Comparison of ENCODE assay signal across 39 cellular contexts in genomic region chr4:20101831-20102230, GRCh38.
"Had no signal": no experiment of that assay in that cellular context is flagged by ENCODE, and none has a peak within 500 bp of the region (broad histone marks: within the 10 kb centered on the region; RNA-seq: fewer than 3 reads in every experiment).

No MANE protein-coding gene starts in this region.

- ATAC-seq: activated naive CD4-positive, alpha-beta T cell treated with anti-CD3 and anti-CD28 coated beads, Interleukin-2, amount 50 U/mL, for 72 hours; activated naive CD8-positive, alpha-beta T cell treated with anti-CD3 and anti-CD28 coated beads, Interleukin-2, amount 50 U/mL, for 24 hours; activated T-cell treated with anti-CD3 and anti-CD28 coated beads, Interleukin-2, amount 50 U/mL, for 4 hours; activated T-cell treated with anti-CD3 and anti-CD28 coated beads, Interleukin-2, amount 50 U/mL, for 72 hours; activated T-helper 17 cell treated with anti-CD3 and anti-CD28 coated beads, Interleukin-2, amount 50 U/mL, for 72 hours; body of pancreas had no signal

- H3K36me3 Mint-ChIP-seq: activated naive CD4-positive, alpha-beta T cell treated with anti-CD3 and anti-CD28 coated beads, Interleukin-2, amount 10 ng/mL, durations not matched to agents 7 days and 5 days; activated naive CD4-positive, alpha-beta T cell treated with anti-CD3 and anti-CD28 coated beads, Interleukin-2, amount 50 U/mL, for 24 hours; activated naive CD8-positive, alpha-beta T cell; activated naive CD8-positive, alpha-beta T cell treated with anti-CD3 and anti-CD28 coated beads for 36 hours; activated naive CD8-positive, alpha-beta T cell treated with anti-CD3 and anti-CD28 coated beads, Interleukin-2, amount 10 ng/mL, durations not matched to agents 7 days and 5 days; brain had no signal

- H3K4me3 Mint-ChIP-seq: activated naive CD4-positive, alpha-beta T cell treated with anti-CD3 and anti-CD28 coated beads for 36 hours; activated naive CD4-positive, alpha-beta T cell treated with anti-CD3 and anti-CD28 coated beads, Interleukin-2, amount 10 ng/mL, durations not matched to agents 7 days and 5 days; activated naive CD4-positive, alpha-beta T cell treated with anti-CD3 and anti-CD28 coated beads, Interleukin-2, amount 50 U/mL, for 24 hours; activated naive CD8-positive, alpha-beta T cell; activated naive CD8-positive, alpha-beta T cell treated with anti-CD3 and anti-CD28 coated beads for 36 hours; activated naive CD8-positive, alpha-beta T cell treated with anti-CD3 and anti-CD28 coated beads, Interleukin-2, amount 10 ng/mL, durations not matched to agents 7 days and 5 days; activated naive CD8-positive, alpha-beta T cell treated with anti-CD3 and anti-CD28 coated beads, Interleukin-2, amount 50 U/mL, for 24 hours; activated T-cell treated with anti-CD3 and anti-CD28 coated beads, Interleukin-2, amount 50 U/mL, for 24 hours; activated T-cell treated with anti-CD3 and anti-CD28 coated beads, Interleukin-2, amount 50 U/mL, for 4 hours; activated T-cell treated with anti-CD3 and anti-CD28 coated beads, Interleukin-2, amount 50 U/mL, for 72 hours; activated T-helper 1 cell treated with anti-CD3 and anti-CD28 coated beads, Interleukin-12 subunit alpha, Interleukin-12 subunit beta, Interleukin-2, Interleukin-4 antibody, amounts not matched to agents 30 ng/mL and 10 ng/mL and 1 ng/mL, durations not matched to agents 14 hours and 24 hours and 36 hours; activated T-helper 17 cell treated with anti-CD3 and anti-CD28 coated beads, Interleukin-2, amount 50 U/mL, for 72 hours; brain; central memory CD8-positive, alpha-beta T cell had no signal

- H3K27ac Mint-ChIP-seq: activated naive CD4-positive, alpha-beta T cell treated with anti-CD3 and anti-CD28 coated beads for 36 hours; activated naive CD4-positive, alpha-beta T cell treated with anti-CD3 and anti-CD28 coated beads, Interleukin-2, amount 10 ng/mL, durations not matched to agents 7 days and 5 days; activated naive CD4-positive, alpha-beta T cell treated with anti-CD3 and anti-CD28 coated beads, Interleukin-2, amount 50 U/mL, for 24 hours; activated naive CD4-positive, alpha-beta T cell treated with anti-CD3 and anti-CD28 coated beads, Interleukin-2, amount 50 U/mL, for 72 hours; activated naive CD8-positive, alpha-beta T cell; activated naive CD8-positive, alpha-beta T cell treated with anti-CD3 and anti-CD28 coated beads for 36 hours; activated naive CD8-positive, alpha-beta T cell treated with anti-CD3 and anti-CD28 coated beads, Interleukin-2, amount 10 ng/mL, durations not matched to agents 7 days and 5 days; activated naive CD8-positive, alpha-beta T cell treated with anti-CD3 and anti-CD28 coated beads, Interleukin-2, amount 50 U/mL, for 24 hours; activated T-cell treated with anti-CD3 and anti-CD28 coated beads, Interleukin-2, amount 50 U/mL, for 24 hours; activated T-cell treated with anti-CD3 and anti-CD28 coated beads, Interleukin-2, amount 50 U/mL, for 72 hours; activated T-helper 1 cell treated with anti-CD3 and anti-CD28 coated beads, Interleukin-12 subunit alpha, Interleukin-12 subunit beta, Interleukin-2, Interleukin-4 antibody, amounts not matched to agents 30 ng/mL and 10 ng/mL and 1 ng/mL, durations not matched to agents 14 hours and 24 hours and 36 hours; activated T-helper 17 cell treated with anti-CD3 and anti-CD28 coated beads, Interleukin-2, amount 50 U/mL, for 72 hours; activated T-helper 2 cell treated with anti-CD3 and anti-CD28 coated beads, Interferon-gamma antibody, Interleukin-2, Interleukin-4, amounts not matched to agents 10 μg/mL and 5 μg/mL and 100 μg/mL, durations not matched to agents 14 hours and 24 hours and 36 hours; brain had no signal

- H3K27ac ChIP-seq: adrenal gland, ascending aorta, body of pancreas, brain microvascular endothelial cell, breast epithelium, cardiac muscle cell had no signal

- FAIRE-seq: astrocyte, bronchial epithelial cell had no signal

- DNase-seq: activated effector memory CD4-positive, alpha-beta T cell treated with anti-CD3 and anti-CD28 coated beads, Interleukin-2, amount 50 U/mL, for 16 hours; activated effector memory CD4-positive, alpha-beta T cell treated with Interleukin-2 at 50 U/mL for 16 hours; activated gamma-delta T cell; activated gamma-delta T cell treated with Interleukin-2 at 50 U/mL for 16 hours; activated naive CD4-positive, alpha-beta T cell; activated naive CD4-positive, alpha-beta T cell treated with anti-CD3 and anti-CD28 coated beads for 36 hours; activated naive CD4-positive, alpha-beta T cell treated with anti-CD3 and anti-CD28 coated beads, Interleukin-2, amount 10 ng/mL, durations not matched to agents 7 days and 5 days; activated naive CD4-positive, alpha-beta T cell treated with anti-CD3 and anti-CD28 coated beads, Interleukin-2, amount 50 U/mL, for 16 hours; activated naive CD4-positive, alpha-beta T cell treated with Interleukin-2 at 50 U/mL for 16 hours; activated naive CD8-positive, alpha-beta T cell treated with anti-CD3 and anti-CD28 coated beads for 36 hours; activated naive CD8-positive, alpha-beta T cell treated with anti-CD3 and anti-CD28 coated beads, Interleukin-2, amount 10 ng/mL, durations not matched to agents 7 days and 5 days; activated naive CD8-positive, alpha-beta T cell treated with anti-CD3 and anti-CD28 coated beads, Interleukin-2, amount 50 U/mL, for 24 hours; activated T-cell treated with anti-CD3 and anti-CD28 coated beads, Interleukin-2, amount 50 U/mL, for 24 hours; activated T-cell treated with anti-CD3 and anti-CD28 coated beads, Interleukin-2, amount 50 U/mL, for 4 hours; activated T-cell treated with anti-CD3 and anti-CD28 coated beads, Interleukin-2, amount 50 U/mL, for 48 hours; activated T-cell treated with anti-CD3 and anti-CD28 coated beads, Interleukin-2, amount 50 U/mL, for 72 hours; adrenal gland; amniotic stem cell; amygdala; anterior cingulate cortex; aorta; body of pancreas; brain microvascular endothelial cell; caudate nucleus; central memory CD4-positive, alpha-beta T cell; cerebellar nuclear complex had no signal

- H3K4me1 Mint-ChIP-seq: activated naive CD4-positive, alpha-beta T cell treated with anti-CD3 and anti-CD28 coated beads, Interleukin-2, amount 10 ng/mL, durations not matched to agents 7 days and 5 days; activated naive CD4-positive, alpha-beta T cell treated with anti-CD3 and anti-CD28 coated beads, Interleukin-2, amount 50 U/mL, for 24 hours; activated naive CD8-positive, alpha-beta T cell treated with anti-CD3 and anti-CD28 coated beads for 36 hours; activated naive CD8-positive, alpha-beta T cell treated with anti-CD3 and anti-CD28 coated beads, Interleukin-2, amount 10 ng/mL, durations not matched to agents 7 days and 5 days; activated naive CD8-positive, alpha-beta T cell treated with anti-CD3 and anti-CD28 coated beads, Interleukin-2, amount 50 U/mL, for 24 hours; activated T-helper 17 cell treated with anti-CD3 and anti-CD28 coated beads, Interleukin-2, amount 50 U/mL, for 72 hours; brain; central memory CD8-positive, alpha-beta T cell had no signal

- H3K27me3 Mint-ChIP-seq: activated naive CD4-positive, alpha-beta T cell treated with anti-CD3 and anti-CD28 coated beads, Interleukin-2, amount 10 ng/mL, durations not matched to agents 7 days and 5 days; activated naive CD4-positive, alpha-beta T cell treated with anti-CD3 and anti-CD28 coated beads, Interleukin-2, amount 50 U/mL, for 24 hours; activated naive CD8-positive, alpha-beta T cell; activated naive CD8-positive, alpha-beta T cell treated with anti-CD3 and anti-CD28 coated beads for 36 hours; activated naive CD8-positive, alpha-beta T cell treated with anti-CD3 and anti-CD28 coated beads, Interleukin-2, amount 10 ng/mL, durations not matched to agents 7 days and 5 days; activated naive CD8-positive, alpha-beta T cell treated with anti-CD3 and anti-CD28 coated beads, Interleukin-2, amount 50 U/mL, for 24 hours; activated T-cell treated with anti-CD3 and anti-CD28 coated beads, Interleukin-2, amount 50 U/mL, for 24 hours; activated T-helper 17 cell treated with anti-CD3 and anti-CD28 coated beads, Interleukin-2, amount 50 U/mL, for 72 hours; brain; central memory CD8-positive, alpha-beta T cell had no signal

- H3K9me3 Mint-ChIP-seq: activated naive CD4-positive, alpha-beta T cell treated with anti-CD3 and anti-CD28 coated beads, Interleukin-2, amount 50 U/mL, for 24 hours had no signal
